ENCODE assay signal across 8 cellular contexts in the genomic region with DNA sequence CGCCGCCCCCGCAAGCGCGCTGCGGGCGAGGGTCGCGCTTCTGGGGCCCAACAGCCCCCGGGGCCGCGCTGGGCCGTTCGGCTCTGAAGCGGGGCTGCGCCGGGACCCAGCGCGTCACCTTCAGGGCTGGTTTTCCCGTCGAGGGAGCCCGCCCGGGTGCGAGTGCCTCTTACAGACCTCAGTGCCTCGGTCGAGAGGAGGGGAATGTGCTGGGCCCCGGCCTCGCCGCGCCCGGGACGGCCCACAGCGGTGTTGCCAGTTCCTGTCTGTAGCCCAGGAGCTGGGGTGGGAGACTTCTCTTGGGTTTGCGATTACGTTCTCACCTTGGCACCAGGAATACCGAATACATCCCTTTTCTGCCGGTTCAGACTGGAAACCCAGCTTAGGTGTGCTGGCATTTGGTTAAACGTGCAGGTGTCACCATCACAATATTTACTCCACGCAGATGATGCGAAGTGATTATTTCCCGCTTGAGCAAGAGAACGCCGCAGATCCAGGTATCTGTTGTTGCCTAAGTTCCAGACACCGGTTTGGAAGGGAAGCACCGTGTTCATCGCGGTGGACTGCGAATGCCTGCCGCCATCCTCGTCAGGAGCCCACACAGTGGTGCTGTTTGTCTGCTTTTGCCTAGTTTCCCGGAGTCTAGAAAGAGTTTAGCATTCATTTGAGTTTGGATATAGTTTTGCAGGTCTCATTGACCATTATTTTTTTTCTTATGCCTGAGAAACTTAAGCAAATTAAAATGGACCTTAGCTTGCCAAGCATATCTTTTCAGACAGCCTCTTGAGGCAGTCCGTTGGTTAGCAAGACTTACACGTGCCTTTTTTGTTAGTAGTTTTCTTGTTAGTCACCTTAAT. TPM values are rescaled to one million over a fixed set of nuclear protein-coding genes. Genes with fewer than 3 reads are reported as not detected.
DNase-seq lines count a peak whose midpoint lies in the region; ATAC-seq and TF ChIP-seq lines count a peak whose summit lies in the region.

No MANE protein-coding gene starts in this region.

- H3K9me3 ChIP-seq in OCI-LY3 (ENCODE audit: insufficient read depth, low read length) (no peaks in the 10 kb centered on the region), heart left ventricle (no peaks in the 10 kb centered on the region), osteoblast (ENCODE audit: low read depth, low read length) (no peaks in the 10 kb centered on the region)

- H3K4me2 ChIP-seq in OCI-LY3 (ENCODE audit: low read length) (peak overlapping the region; percentile 98), osteoblast (ENCODE audit: insufficient read depth, low read length) (peak overlapping the region; percentile 97)

- intact Hi-C loops in heart left ventricle (cut with DNase I): loop anchor here in 8 of 10 donors (1.0 to 10.0 kb wide), 11 partner anchors 76 to 828 kb away; partner anchors contain the start of genes C16orf95 (in 6 of the 8), KLHDC4 (in 5 of the 8) and FOXC2 (in 1 of the 8)

- H3K4me3 ChIP-seq in OCI-LY3 (ENCODE audit: low read length) (peak overlapping the region; percentile 85), heart left ventricle (peak overlapping the region; percentile 45 to 92 (median 80)), osteoblast (ENCODE audit: insufficient read depth, low read length) (peak overlapping the region; percentile 79)

- no peaks in the 10 kb centered on the region for H3K36me3 ChIP-seq in OCI-LY3 (replicated peaks; ENCODE audit: low read depth, low read length)
- H3K36me3 ChIP-seq in heart left ventricle: no peaks in the 10 kb centered on the region
- peaks cover 4% of the 10 kb centered on the region for H3K36me3 ChIP-seq in osteoblast (ENCODE audit: insufficient read depth, low read length)

- no peak overlapping the region for H3K27ac ChIP-seq in OCI-LY3 (ENCODE audit: low read length)
- peak overlapping the region; percentile 69 to 100 (median 100) for H3K27ac ChIP-seq in heart left ventricle
- H3K27ac ChIP-seq in osteoblast (ENCODE audit: low read depth, low read length): peak overlapping the region; percentile 81

- H3K27me3 ChIP-seq in OCI-LY3 (ENCODE audit: low read depth, low read length) (no peaks in the 10 kb centered on the region), heart left ventricle (no peaks in the 10 kb centered on the region), osteoblast (ENCODE audit: insufficient read depth, low read length) (no peaks in the 10 kb centered on the region)

- peaks cover 30% of the 10 kb centered on the region for H3K4me1 ChIP-seq in OCI-LY3 (ENCODE audit: low read length)
- H3K4me1 ChIP-seq in heart left ventricle: peaks cover 17 to 54% (median 37%) of the 10 kb centered on the region in 12 donors
- H3K4me1 ChIP-seq in osteoblast (ENCODE audit: insufficient read depth, low read length): peaks cover 36% of the 10 kb centered on the region

- H3K9ac ChIP-seq in OCI-LY3 (ENCODE audit: low read length): peak overlapping the region; percentile 65

- H2AFZ ChIP-seq in OCI-LY3 (ENCODE audit: low read depth, low read length): no peak overlapping the region
- H2AFZ ChIP-seq in osteoblast (ENCODE audit: low read length): no peak overlapping the region

- peak; percentile 39 for TF ChIP-seq CTCF in OCI-LY3 (IDR thresholded peaks at IDR 0.05; ENCODE audit: low read depth, low read length)
- TF ChIP-seq CTCF in heart left ventricle (IDR thresholded peaks at IDR 0.05): peak in 10 of 12 donors; percentile 21 to 65 (median 38)
- peak; percentile 17 for TF ChIP-seq CTCF in osteoblast (IDR thresholded peaks at IDR 0.05; ENCODE audit: extremely low read depth, low read depth, low read length)

- DNase-seq in AG08396 (ENCODE audit: low spot score): peak; percentile 53
- peak; percentile 55 for DNase-seq in activated naive CD4-positive, alpha-beta T cell treated with anti-CD3 and anti-CD28 coated beads, Interleukin-2, amount 50 U/mL, for 16 hours
- DNase-seq in heart left ventricle: peak in 3 of 5 donors; percentile 47 to 75 (median 55)
- peak; percentile 89 for DNase-seq in osteoblast (ENCODE audit: insufficient read length, low spot score, missing footprints)
- no peak for DNase-seq in putamen (ENCODE audit: low spot score)

- ATAC-seq in GM18511 (IDR thresholded peaks at IDR 0.05; ENCODE audit: unreplicated experiment): peak; percentile 1
- ATAC-seq in heart left ventricle: no peak
- ATAC-seq in HG03520 (IDR thresholded peaks at IDR 0.05; ENCODE audit: unreplicated experiment): no peak

- TF ChIP-seq POLR2A in heart left ventricle (IDR thresholded peaks at IDR 0.05): no peak

- peaks cover 31% of the 10 kb centered on the region for H3K79me2 ChIP-seq in OCI-LY3 (ENCODE audit: low read length)
- H3K79me2 ChIP-seq in osteoblast (ENCODE audit: insufficient read depth, low read length): peaks cover 58% of the 10 kb centered on the region

- WGBS in heart left ventricle, 4 donors: 1 to 2% (median 2%) methylated on average over 26 to 53 of the region's 53 CpGs

- H4K20me1 ChIP-seq in OCI-LY3 (ENCODE audit: insufficient read depth, low read length) (peaks cover 26% of the 10 kb centered on the region; the same call in 1 of the 2 replicates), osteoblast (ENCODE audit: insufficient read depth, low read length) (peaks cover 45% of the 10 kb centered on the region)

RNA-seq across cellular contexts. Expression of gene MAP1LC3B, which starts 0.9 kb away (rescaled TPM):
- total RNA-seq in heart left ventricle (100 to 1,000 TPM in 7 of 9 donors, 10 to 100 TPM in 2; 70.7 to 194 (median 116) TPM), osteoblast (44.5 and 62.5 TPM in 2 replicates)
- polyA plus RNA-seq in heart left ventricle: 100 to 1,000 TPM in 1 of 2 donors, 10 to 100 TPM in 1; 82.4 to 263 TPM

RNA-seq across cellular contexts. Expression of gene FBXO31, which starts 9.5 kb away (rescaled TPM):
- total RNA-seq in heart left ventricle (100 to 1,000 TPM in 1 of 9 donors, 10 to 100 TPM in 8; 55.5 to 130 (median 71.9) TPM), osteoblast (31.2 and 33.3 TPM in 2 replicates)
- polyA plus RNA-seq in heart left ventricle: 10 to 100 TPM; 20.0 to 28.8 TPM
